ENCODE assay signal across 11 cellular contexts in genomic region chr4:71266090-71266794, GRCh38.
DNase-seq lines count a peak whose midpoint lies in the region; ATAC-seq and TF ChIP-seq lines count a peak whose summit lies in the region.
"Had no signal": no experiment of that assay in that cellular context is flagged by ENCODE, and none has a peak within 500 bp of the region (broad histone marks: within the 10 kb centered on the region; RNA-seq: fewer than 3 reads in every experiment).

No MANE protein-coding gene starts in this region.

- H3K27me3 ChIP-seq in IMR-90 (ENCODE audit: control insufficient read depth, insufficient read depth, low read length): no peaks in the 10 kb centered on the region

- H2AFZ ChIP-seq in IMR-90 (replicated peaks; ENCODE audit: low read length, poor library complexity): no peak overlapping the region

- H4K91ac ChIP-seq in IMR-90 (ENCODE audit: insufficient read depth, low read depth, low read length): no peak overlapping the region

- H2BK5ac ChIP-seq in IMR-90 (ENCODE audit: low read depth, low read length, poor library complexity, severe bottlenecking): peak overlapping the region; percentile 78

- intact Hi-C loops in IMR-90 (cut with micrococcal nuclease): loop anchor here (2.0 to 5.0 kb wide), 2 partner anchors 79 to 285 kb away; no protein-coding TSS in a partner anchor
- intact Hi-C loops in left cardiac atrium (cut with DNase I): no loop called here

- POLR2A ChIA-PET in IMR-90 (lab: Charles Lee; ENCODE audit: unreplicated experiment): interaction anchor here (1.0 kb wide), 1 partner anchor 9 kb away, joined by 3 read pairs; no protein-coding TSS in a partner anchor

- H3K9ac ChIP-seq in IMR-90 (ENCODE audit: low read depth, low read length): peak overlapping the region; percentile 8; the same call in 1 of the 2 replicates

- H3K18ac ChIP-seq in IMR-90 (ENCODE audit: low read depth, low read length): 0 out of 2 replicates have a peak overlapping the region, but pooled peaks have one; percentile 22

- DNase-seq in AG09309 (ENCODE audit: low read depth): peak; percentile 47
- DNase-seq in IMR-90: peak; percentile 91
- DNase-seq in left cardiac atrium: peak; percentile 25
- DNase-seq in activated CD8-positive, alpha-beta memory T cell treated with anti-CD3 and anti-CD28 coated beads for 24 hours: no peak
- no peak for DNase-seq in RKO (ENCODE audit: low spot score)
- DNase-seq in stimulated activated CD4-positive, alpha-beta T cell treated with anti-CD3 and anti-CD28 coated beads, Interleukin-12 subunit alpha, Interleukin-12 subunit beta, amount 100 ng/mL, for 4 hours: no peak
- DNase-seq in D341Med (ENCODE audit: low spot score): no peak
- DNase-seq: Kasumi-1, NCI-H526 had no signal

- H2BK20ac ChIP-seq in IMR-90 (ENCODE audit: low read depth, low read length): no peak overlapping the region

- 0% methylated on average over 1 of the region's 5 CpGs; no CpG with 5 or more reads in 1 of the 2 experiments for WGBS in IMR-90 (ENCODE audit: extremely low coverage in 2 of 2, insufficient read length in 1 of 2), 2 experiments

- peaks cover 1% of the 10 kb centered on the region; the same call in 1 of the 2 replicates for H3K36me3 ChIP-seq in IMR-90 (ENCODE audit: control insufficient read depth, insufficient read depth, low read length)

- peaks cover 19 to 52% of the 10 kb centered on the region in 2 experiments for H3K79me1 ChIP-seq in IMR-90 (ENCODE audit: low read depth in 1 of 2, low read length in 2 of 2)

- H3K56ac ChIP-seq in IMR-90 (ENCODE audit: extremely low read depth, insufficient read depth, low read length): peak overlapping the region; percentile 37; the same call in 1 of the 2 replicates

- H3K4me2 ChIP-seq in IMR-90 (ENCODE audit: low read depth, low read length): peak overlapping the region; percentile 71

- no peak overlapping the region for H2AK5ac ChIP-seq in IMR-90 (ENCODE audit: low read depth, low read length)

- H3K4me3 ChIP-seq in AG09309 (ENCODE audit: control insufficient read depth, low read depth, low read length): no peak overlapping the region
- no peak overlapping the region for H3K4me3 ChIP-seq in IMR-90 (ENCODE audit: insufficient read depth, low read depth, low read length)
- H3K4me3 ChIP-seq: coronary artery had no signal

- H4K8ac ChIP-seq in IMR-90 (ENCODE audit: low read depth in 2 of 2, low read length in 2 of 2): peak overlapping the region in 1 of 2 experiments; percentile 27; a peak in 2 of 4 replicates

- H4K20me1 ChIP-seq in IMR-90 (ENCODE audit: insufficient read depth, low read length): peaks cover 6% of the 10 kb centered on the region; the same call in 1 of the 2 replicates

- no peak for TF ChIP-seq CTCF in AG09309 (IDR thresholded peaks at IDR 0.05; ENCODE audit: control insufficient read depth, insufficient read depth, low read depth, low read length, missing control alignments)
- TF ChIP-seq CTCF in IMR-90 (conservative IDR thresholded peaks at IDR 0.05; ENCODE audit: low read depth, low read length): no peak

- H2BK120ac ChIP-seq in IMR-90 (ENCODE audit: low read depth, low read length): peak overlapping the region; percentile 7; the same call in 1 of the 2 replicates

- no peaks in the 10 kb centered on the region for H3K9me3 ChIP-seq in IMR-90 (ENCODE audit: control insufficient read depth, insufficient read depth, low read length)

- H3K14ac ChIP-seq in IMR-90 (replicated peaks; ENCODE audit: low read depth, low read length): no peak overlapping the region

- H2BK15ac ChIP-seq in IMR-90 (ENCODE audit: low read depth, low read length): no peak overlapping the region

- in situ Hi-C loops in IMR-90 (cut with MboI; ENCODE audit: low sequenced_read_pairs): no loop called here

- peaks cover 19% of the 10 kb centered on the region for H3K4me1 ChIP-seq in IMR-90 (ENCODE audit: control insufficient read depth, insufficient read depth, low read length)

- peak overlapping the region; percentile 14; the same call in 1 of the 2 replicates for H3K4ac ChIP-seq in IMR-90 (ENCODE audit: low read depth, low read length)

- TF ChIP-seq RAD21 in IMR-90 (IDR thresholded peaks at IDR 0.05; ENCODE audit: low read length): no peak; the same call in 1 of the 2 replicates

- dilution Hi-C loops in IMR-90 (cut with HindIII; ENCODE audit: low sequenced_read_pairs, unreplicated experiment): no loop called here

- ATAC-seq in GM19463 (IDR thresholded peaks at IDR 0.05; ENCODE audit: unreplicated experiment) (peak; percentile 27), IMR-90 (ENCODE audit: low read depth) (peak; percentile 78), left cardiac atrium (peak in 1 of 2 donors; percentile 56)

- no peak overlapping the region for H2AK9ac ChIP-seq in IMR-90 (replicated peaks; ENCODE audit: low read depth, low read length, poor library complexity)

- H3K23ac ChIP-seq in IMR-90 (ENCODE audit: low read depth, low read length): no peak overlapping the region

- peak overlapping the region; percentile 68 for H3K27ac ChIP-seq in IMR-90 (ENCODE audit: insufficient read depth, low read length)
- H3K27ac ChIP-seq: coronary artery had no signal

- peaks cover 11% of the 10 kb centered on the region; the same call in 1 of the 2 replicates for H3K9me1 ChIP-seq in IMR-90 (ENCODE audit: insufficient read depth, low read length)

- no peak for TF ChIP-seq POLR2A in IMR-90 (IDR thresholded peaks at IDR 0.05; ENCODE audit: low read depth, low read length)

- CTCF ChIA-PET in IMR-90 (lab: Yijun Ruan, JAX): interaction anchor here (0.6 to 1.6 kb wide), 6 partner anchors 17 to 664 kb away, joined by 3 to 4 read pairs (median 3); no protein-coding TSS in a partner anchor

- no peak overlapping the region for H4K5ac ChIP-seq in IMR-90 (ENCODE audit: low read depth, low read length)

- no TSS peak for BruUV-seq in IMR-90 (replicated peaks; lab: Mats Ljungman, UMichigan)

TF ChIP-seq in IMR-90, 13 proteins besides CTCF, POLR2A, EP300 and RAD21:
- TF ChIP-seq RCOR1 (IDR thresholded peaks at IDR 0.05; ENCODE audit: insufficient replicate concordance, low read length) (no peak), CEBPB (IDR thresholded peaks at IDR 0.05; ENCODE audit: low read depth, low read length) (peak; percentile 88), FOS (IDR thresholded peaks at IDR 0.05; ENCODE audit: low read depth, low read length) (peak; percentile 38), BHLHE40 (IDR thresholded peaks at IDR 0.05; ENCODE audit: low read depth, low read length) (peak; percentile 29; the same call in 1 of the 2 replicates), MXI1 (IDR thresholded peaks at IDR 0.05; ENCODE audit: borderline replicate concordance, low read depth, low read length) (no peak), USF2 (IDR thresholded peaks at IDR 0.05; ENCODE audit: low read depth, low read length) (no peak), RFX5 (IDR thresholded peaks at IDR 0.05; ENCODE audit: low read depth, low read length) (no peak), SMC3 (IDR thresholded peaks at IDR 0.05; ENCODE audit: low read depth, low read length) (no peak), NFE2L2 (IDR thresholded peaks at IDR 0.05; ENCODE audit: low read depth, low read length) (no peak)
TF ChIP-seq in IMR-90: peak in this region for 3.

Comparison
In these comparisons a context has a peak if more than half of its experiments do, and no peak if none do; other contexts are left out.
1. DNase-seq: peak in AG09309 (single experiment), IMR-90 (single experiment) and left cardiac atrium (single experiment); none in activated CD8-positive, alpha-beta memory T cell treated with anti-CD3 and anti-CD28 coated beads for 24 hours (single experiment), RKO (single experiment), stimulated activated CD4-positive, alpha-beta T cell treated with anti-CD3 and anti-CD28 coated beads, Interleukin-12 subunit alpha, Interleukin-12 subunit beta, amount 100 ng/mL, for 4 hours (single experiment) and D341Med (single experiment).